ENCODE assay signal across 8 cellular contexts in the genomic region with DNA sequence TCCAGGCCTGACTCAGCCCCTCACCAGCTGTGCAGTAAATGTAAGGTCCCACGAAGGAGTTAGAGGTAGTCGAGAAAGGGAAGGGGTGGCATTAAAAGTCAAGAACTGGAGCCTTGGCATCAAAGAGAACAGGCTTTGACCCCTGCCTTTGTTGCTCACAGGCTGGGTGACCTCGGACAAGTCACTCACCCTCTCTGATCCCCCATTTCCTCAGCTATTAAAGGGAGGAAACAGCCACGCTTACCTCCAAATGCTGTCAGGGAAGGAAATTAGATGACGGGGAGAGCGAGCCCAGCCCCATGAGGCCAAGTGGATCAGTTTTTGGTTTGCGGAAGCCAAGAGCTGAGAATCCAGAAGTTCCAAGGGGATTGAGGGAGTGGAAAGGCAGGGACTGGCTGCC. TPM values are rescaled to one million over a fixed set of nuclear protein-coding genes. Genes with fewer than 3 reads are reported as not detected.
"Had no signal": no experiment of that assay in that cellular context is flagged by ENCODE, and none has a peak within 500 bp of the region (broad histone marks: within the 10 kb centered on the region; RNA-seq: fewer than 3 reads in every experiment).

No MANE protein-coding gene starts in this region.

- DNase-seq: GM23248, GOT3, H7, KG1 had no signal

- H3K27ac ChIP-seq: GM23248 had no signal

- H2AFZ ChIP-seq: GM23248 had no signal

- H3K36me3 ChIP-seq: HAP-1 had no signal

- H3K27ac Mint-ChIP-seq: IgD-negative memory B cell had no signal

- FAIRE-seq: HTR-8/SVneo had no signal

- H3K4me3 ChIP-seq: GM23248, HAP-1 had no signal

- H3K4me3 Mint-ChIP-seq: IgD-negative memory B cell had no signal

- H3K9me3 ChIP-seq: HAP-1 had no signal

- H3K9ac ChIP-seq: GM23248 had no signal

- H3K36me3 Mint-ChIP-seq: IgD-negative memory B cell had no signal

RNA-seq across cellular contexts. Expression of a gene that starts 8.7 kb away (rescaled TPM):
- total RNA-seq: GM23248, HT-29 had no signal
- polyA plus RNA-seq: GM23248, IgD-negative memory B cell had no signal
